ENCODE assay signal across 1 cellular context in the genomic region with DNA sequence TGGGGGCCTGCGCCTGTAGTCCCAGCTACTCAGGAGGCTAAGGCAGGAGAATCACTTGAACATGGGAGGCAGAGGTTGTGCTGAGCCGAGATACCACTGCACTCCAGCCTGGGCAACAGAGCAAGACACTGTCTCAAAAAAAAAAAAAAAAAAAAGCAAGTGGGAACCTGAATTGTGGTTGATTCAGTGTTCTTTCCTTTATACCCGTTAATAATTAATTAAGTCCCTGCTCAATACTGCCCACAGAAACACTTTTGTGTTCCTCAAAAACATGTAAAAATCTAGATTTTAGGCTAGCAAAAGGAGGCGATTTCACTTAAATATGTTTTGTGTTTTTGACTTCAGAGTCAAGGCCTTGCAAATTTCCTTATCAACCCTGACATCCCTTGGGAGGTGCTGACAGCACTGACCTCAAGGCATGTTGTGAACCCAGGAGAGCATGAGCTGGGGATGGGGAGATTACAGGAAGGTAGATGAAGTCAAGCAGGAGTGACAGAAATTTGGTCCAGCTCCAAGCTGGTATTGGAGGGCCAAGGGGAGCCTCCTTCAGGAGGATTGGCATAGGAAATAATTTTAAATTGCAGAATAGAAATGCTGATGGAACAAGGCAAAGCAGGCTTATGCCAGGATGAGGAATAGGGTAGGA.
TF ChIP-seq lines count a peak whose summit lies in the region.

No MANE protein-coding gene starts in this region.

TF ChIP-seq in GM12878, 131 proteins besides CTCF, POLR2A, EP300 and RAD21 (continued from another document):
- TF ChIP-seq, protein P1, sequence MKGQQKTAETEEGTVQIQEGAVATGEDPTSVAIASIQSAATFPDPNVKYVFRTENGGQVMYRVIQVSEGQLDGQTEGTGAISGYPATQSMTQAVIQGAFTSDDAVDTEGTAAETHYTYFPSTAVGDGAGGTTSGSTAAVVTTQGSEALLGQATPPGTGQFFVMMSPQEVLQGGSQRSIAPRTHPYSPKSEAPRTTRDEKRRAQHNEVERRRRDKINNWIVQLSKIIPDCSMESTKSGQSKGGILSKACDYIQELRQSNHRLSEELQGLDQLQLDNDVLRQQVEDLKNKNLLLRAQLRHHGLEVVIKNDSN (IDR thresholded peaks at IDR 0.05; ENCODE audit: borderline replicate concordance, extremely low read length, insufficient read depth, low read depth, low read length) = no peak
- no peak for TF ChIP-seq ATF3 (IDR thresholded peaks at IDR 0.05; ENCODE audit: borderline replicate concordance, extremely low read depth, low read depth, low read length)
